10 cellular contexts compared by ENCODE assay signal in the genomic region with DNA sequence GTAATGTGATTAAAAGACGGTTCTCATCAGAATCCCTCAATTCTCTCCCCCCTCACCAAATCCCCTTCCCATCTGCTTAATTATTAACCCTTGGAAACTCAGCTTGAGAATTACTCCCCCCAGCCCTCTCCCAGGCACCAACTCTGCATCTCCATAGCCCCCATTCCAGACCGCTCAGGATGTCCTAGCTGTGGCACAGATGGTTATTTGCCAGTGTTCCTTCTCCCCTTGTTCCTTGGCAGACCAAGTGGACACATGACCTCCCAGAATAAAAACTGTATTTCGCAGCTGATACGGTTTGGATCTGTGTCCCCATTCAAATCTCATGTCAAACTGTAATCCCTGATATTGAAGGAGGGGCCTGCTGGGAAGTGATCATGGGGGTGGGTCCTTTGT. TPM values are rescaled to one million over a fixed set of nuclear protein-coding genes. Genes with fewer than 3 reads are reported as not detected.
DNase-seq lines count a peak whose midpoint lies in the region; ATAC-seq and TF ChIP-seq lines count a peak whose summit lies in the region.
"Had no signal": no experiment of that assay in that cellular context is flagged by ENCODE, and none has a peak within 500 bp of the region (broad histone marks: within the 10 kb centered on the region; RNA-seq: fewer than 3 reads in every experiment).

No MANE protein-coding gene starts in this region.

- H3K36me3 ChIP-seq in body of pancreas (replicated peaks in 1 of 2; ENCODE audit: insufficient read depth in 1 of 2, low read depth in 2 of 2) (no peaks in the 10 kb centered on the region), liver (ENCODE audit: control insufficient read depth in 4 of 4, insufficient read depth in 3 of 4, low read depth in 1 of 4, low read length in 3 of 4) (no peaks in the 10 kb centered on the region), thymus (ENCODE audit: control insufficient read depth, insufficient read depth) (no peaks in the 10 kb centered on the region), aorta (ENCODE audit: control insufficient read depth in 1 of 2, insufficient read depth in 2 of 2, low read length in 1 of 2) (peaks cover 0 to 3% of the 10 kb centered on the region in 2 donors)
- H3K36me3 ChIP-seq: ovary had no signal

- H3K9me3 ChIP-seq in body of pancreas (no peaks in the 10 kb centered on the region), liver (ENCODE audit: control insufficient read depth in 4 of 4, low read length in 3 of 4) (no peaks in the 10 kb centered on the region), thymus (ENCODE audit: control insufficient read depth) (no peaks in the 10 kb centered on the region), aorta (ENCODE audit: control insufficient read depth, low read length) (no peaks in the 10 kb centered on the region)
- H3K9me3 ChIP-seq: ovary had no signal

- no peaks in the 10 kb centered on the region for H3K9me3 Mint-ChIP-seq in activated CD8-positive, alpha-beta memory T cell treated with anti-CD3 and anti-CD28 coated beads, Interleukin-2, amount 10 ng/mL, durations not matched to agents 7 days and 5 days (ENCODE audit: low read depth)
- no peaks in the 10 kb centered on the region for H3K9me3 Mint-ChIP-seq in Calu3 (ENCODE audit: low read depth, unreplicated experiment)

- H3K4me3 ChIP-seq in body of pancreas (no peak overlapping the region), liver (ENCODE audit: low read depth in 1 of 3, low read length in 3 of 3) (no peak overlapping the region), thymus (ENCODE audit: low read length) (no peak overlapping the region), aorta (ENCODE audit: low read length in 2 of 2) (no peak overlapping the region)
- H3K4me3 ChIP-seq: ovary had no signal

- peak overlapping the region; percentile 100 for H3K27ac Mint-ChIP-seq in activated CD8-positive, alpha-beta memory T cell treated with anti-CD3 and anti-CD28 coated beads, Interleukin-2, amount 10 ng/mL, durations not matched to agents 7 days and 5 days
- no peak overlapping the region for H3K27ac Mint-ChIP-seq in Calu3 (ENCODE audit: unreplicated experiment)

- no peak for ATAC-seq in activated CD8-positive, alpha-beta memory T cell treated with anti-CD3 and anti-CD28 coated beads, Interleukin-2, amount 10 ng/mL, durations not matched to agents 7 days and 5 days
- ATAC-seq in body of pancreas (no peak), aorta (ENCODE audit: low FRiP score) (no peak)

- peaks cover 50% of the 10 kb centered on the region for H3K36me3 Mint-ChIP-seq in activated CD8-positive, alpha-beta memory T cell treated with anti-CD3 and anti-CD28 coated beads, Interleukin-2, amount 10 ng/mL, durations not matched to agents 7 days and 5 days
- H3K36me3 Mint-ChIP-seq in Calu3 (ENCODE audit: insufficient read depth, unreplicated experiment), result no peaks in the 10 kb centered on the region

- H3K27me3 ChIP-seq in body of pancreas, result no peaks in the 10 kb centered on the region
- no peaks in the 10 kb centered on the region for H3K27me3 ChIP-seq in liver (ENCODE audit: control insufficient read depth in 4 of 4, insufficient read depth in 4 of 4, low read length in 3 of 4)
- H3K27me3 ChIP-seq in thymus (ENCODE audit: control insufficient read depth, insufficient read depth), result no peaks in the 10 kb centered on the region
- no peaks in the 10 kb centered on the region for H3K27me3 ChIP-seq in aorta (ENCODE audit: control insufficient read depth in 1 of 2, insufficient read depth in 2 of 2, low read length in 1 of 2)
- H3K27me3 ChIP-seq: ovary had no signal

- no peak for TF ChIP-seq RAD21 in liver (IDR thresholded peaks at IDR 0.05)

- H3K27ac ChIP-seq in body of pancreas (peak overlapping the region; percentile 12 to 58 (median 30)), liver (ENCODE audit: low read depth in 1 of 2, low read length in 2 of 2) (peak overlapping the region; percentile 72 to 82), thymus (ENCODE audit: low read depth) (peak overlapping the region; percentile 81), aorta (ENCODE audit: low read depth in 1 of 2, low read length in 2 of 2) (no peak overlapping the region)
- H3K27ac ChIP-seq: ovary had no signal

- no peak for TF ChIP-seq POLR2A in body of pancreas (IDR thresholded peaks at IDR 0.05)

- WGBS in body of pancreas, 2 donors, result 77 to 80% methylated on average over 4 of the region's 4 CpGs
- 88% methylated on average over 4 of the region's 4 CpGs for WGBS in liver
- WGBS in thymus, result 89% methylated on average over 4 of the region's 4 CpGs
- WGBS in aorta, 2 donors, result 92 to 95% methylated on average over 4 of the region's 4 CpGs

- intact Hi-C loops in body of pancreas (cut with DNase I), result no loop called here
- intact Hi-C loops in Calu3 (cut with micrococcal nuclease; ENCODE audit: unreplicated experiment), result loop anchor here (10.0 kb wide), 1 partner anchor 51 kb away; no protein-coding TSS in a partner anchor
- intact Hi-C loops in aorta (cut with DNase I), result no loop called here

- peaks cover 7% of the 10 kb centered on the region for H3K4me1 ChIP-seq in body of pancreas
- H3K4me1 ChIP-seq in liver (ENCODE audit: control insufficient read depth in 4 of 4, insufficient read depth in 4 of 4, low read length in 3 of 4), result peaks cover 0 to 10% (median 7%) of the 10 kb centered on the region in 4 donors
- H3K4me1 ChIP-seq in thymus (ENCODE audit: control insufficient read depth, insufficient read depth, low read length), result peaks cover 18% of the 10 kb centered on the region
- H3K4me1 ChIP-seq in aorta (ENCODE audit: control insufficient read depth in 1 of 2, insufficient read depth in 2 of 2, low read length in 2 of 2), result no peaks in the 10 kb centered on the region

- BruUV-seq in Calu3 (replicated peaks; lab: Mats Ljungman, UMichigan), result no TSS peak

- CTCF ChIA-PET in activated CD8-positive, alpha-beta memory T cell treated with anti-CD3 and anti-CD28 coated beads, Interleukin-2, amount 10 ng/mL, durations not matched to agents 7 days and 5 days (lab: Charles Lee), result interaction anchor here (0.7 to 5.5 kb wide), 9 partner anchors 13 to 860 kb away, joined by 3 to 100 read pairs (median 6); partner anchors contain the start of genes EEIG2, HENMT1 and PRPF38B
- CTCF ChIA-PET in Calu3 (lab: Charles Lee), result interaction anchor here (0.9 to 1.0 kb wide), 2 partner anchors 45 to 134 kb away, joined by 3 to 5 read pairs; partner anchors contain the start of gene PRPF38B

- H3K4me1 Mint-ChIP-seq in activated CD8-positive, alpha-beta memory T cell treated with anti-CD3 and anti-CD28 coated beads, Interleukin-2, amount 10 ng/mL, durations not matched to agents 7 days and 5 days, result peaks cover 63% of the 10 kb centered on the region
- peaks cover 26% of the 10 kb centered on the region for H3K4me1 Mint-ChIP-seq in Calu3 (ENCODE audit: low read depth, unreplicated experiment)

- peak overlapping the region in 1 of 2 donors; percentile 56 for H3K9ac ChIP-seq in liver (ENCODE audit: low read depth in 1 of 2, low read length in 2 of 2)

- H3K27me3 Mint-ChIP-seq in activated CD8-positive, alpha-beta memory T cell treated with anti-CD3 and anti-CD28 coated beads, Interleukin-2, amount 10 ng/mL, durations not matched to agents 7 days and 5 days, result no peaks in the 10 kb centered on the region
- H3K27me3 Mint-ChIP-seq in Calu3 (ENCODE audit: unreplicated experiment), result no peaks in the 10 kb centered on the region

- DNase-seq in activated CD8-positive, alpha-beta memory T cell treated with anti-CD3 and anti-CD28 coated beads, Interleukin-2, amount 10 ng/mL, durations not matched to agents 7 days and 5 days, result no peak
- no peak for DNase-seq in activated CD8-positive, alpha-beta memory T cell treated with anti-CD3 and anti-CD28 coated beads, Interleukin-2, amount 50 U/mL, for 48 hours
- DNase-seq in body of pancreas, result no peak
- DNase-seq in OCI-M2 (lab: John Stamatoyannopoulos, UW; ENCODE audit: unreplicated experiment), result no peak
- no peak for DNase-seq in Calu3
- DNase-seq in aorta, result no peak
- DNase-seq: NCI-H2081 treated with DMSO at 0.1 percent for 48 hours had no signal

- no peak for TF ChIP-seq CTCF in body of pancreas (IDR thresholded peaks at IDR 0.05)
- TF ChIP-seq CTCF in liver (IDR thresholded peaks at IDR 0.05; ENCODE audit: low read depth, low read length, missing input control), result no peak
- no peak for TF ChIP-seq CTCF in Calu3 (IDR thresholded peaks at IDR 0.05; ENCODE audit: unreplicated experiment)

- peak overlapping the region; percentile 77 for H3K4me3 Mint-ChIP-seq in activated CD8-positive, alpha-beta memory T cell treated with anti-CD3 and anti-CD28 coated beads, Interleukin-2, amount 10 ng/mL, durations not matched to agents 7 days and 5 days
- no peak overlapping the region for H3K4me3 Mint-ChIP-seq in Calu3 (ENCODE audit: low read depth, unreplicated experiment)

TF ChIP-seq in liver, 16 proteins besides CTCF, POLR2A, EP300 and RAD21 (continues in another document):
- TF ChIP-seq EGR1 (IDR thresholded peaks at IDR 0.05; ENCODE audit: low read depth in 2 of 2), result no peak
- TF ChIP-seq, protein P1, sequence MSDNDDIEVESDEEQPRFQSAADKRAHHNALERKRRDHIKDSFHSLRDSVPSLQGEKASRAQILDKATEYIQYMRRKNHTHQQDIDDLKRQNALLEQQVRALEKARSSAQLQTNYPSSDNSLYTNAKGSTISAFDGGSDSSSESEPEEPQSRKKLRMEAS (IDR thresholded peaks at IDR 0.05), result no peak

RNA-seq across cellular contexts. Expression of gene HENMT1, which starts 14.6 kb away (rescaled TPM):
- total RNA-seq in activated CD8-positive, alpha-beta memory T cell treated with anti-CD3 and anti-CD28 coated beads, Interleukin-2, amount 10 ng/mL, durations not matched to agents 7 days and 5 days, result 10 to 100 TPM; 34.1 to 36.0 TPM
- 1 to 10 TPM; 1.3 to 1.6 TPM for total RNA-seq in body of pancreas
- 1 to 10 TPM; 1.3 to 7.3 TPM for total RNA-seq in liver
- polyA plus RNA-seq in liver, result under 1 TPM; 0.87 to 0.97 TPM
- polyA plus RNA-seq in thymus, result 21.7 TPM
- 9.9 and 10.6 TPM in 2 replicates for total RNA-seq in Calu3 (2022)
- 1 to 10 TPM; 3.0 to 3.9 TPM for total RNA-seq in aorta
- polyA plus RNA-seq in aorta, result 1 to 10 TPM; 3.2 to 6.0 TPM

RNA-seq across cellular contexts. Expression of gene PRPF38B, which starts 45.8 kb away (rescaled TPM):
- 10 to 100 TPM; 61.4 to 81.5 TPM for total RNA-seq in activated CD8-positive, alpha-beta memory T cell treated with anti-CD3 and anti-CD28 coated beads, Interleukin-2, amount 10 ng/mL, durations not matched to agents 7 days and 5 days
- total RNA-seq in body of pancreas, result 10 to 100 TPM; 28.3 to 29.3 TPM
- 10 to 100 TPM; 11.0 to 17.7 TPM for total RNA-seq in liver
- polyA plus RNA-seq in liver, result 10 to 100 TPM in 1 of 2 donors, 1 to 10 TPM in 1; 9.5 to 20.9 TPM
- polyA plus RNA-seq in thymus, result 69.6 TPM
- total RNA-seq in Calu3 (2022), result 45.7 and 47.6 TPM in 2 replicates
- 10 to 100 TPM; 41.2 to 45.6 TPM for total RNA-seq in aorta
- 10 to 100 TPM; 24.9 to 43.8 TPM for polyA plus RNA-seq in aorta

Comparison
In these comparisons a context has a peak if more than half of its experiments do, and no peak if none do; other contexts are left out.
1. H3K27ac ChIP-seq: peak in body of pancreas (4 of 4), liver (2 of 2) and thymus (single experiment); none in aorta (0 of 2).